ENCODE assay signal across 1 cellular context in the genomic region with DNA sequence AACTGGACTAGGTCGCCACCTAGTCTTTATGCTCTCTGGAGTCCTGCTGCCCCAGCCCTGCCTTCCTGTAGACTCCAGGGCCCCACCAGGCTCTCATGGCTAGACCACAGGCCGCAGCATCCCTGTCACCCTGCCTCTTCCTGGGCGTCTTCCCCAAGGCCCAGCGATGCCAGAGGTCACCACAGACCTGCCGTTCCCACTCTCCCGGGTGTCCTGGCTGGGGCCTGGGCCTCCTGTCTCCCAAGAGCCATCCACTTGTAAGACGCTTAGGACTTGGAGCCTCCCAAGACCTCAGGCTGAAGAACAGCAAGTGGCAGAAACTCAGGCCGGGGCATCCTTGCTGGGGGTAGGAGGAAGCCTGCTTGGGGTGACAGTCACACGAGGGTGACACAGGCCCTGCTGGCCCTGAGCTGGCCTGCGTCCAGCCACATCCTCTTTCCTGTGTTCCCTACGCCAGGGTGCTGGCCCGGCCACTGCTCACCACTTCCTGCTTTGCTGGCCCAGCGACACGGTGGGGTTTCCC.
TF ChIP-seq lines count a peak whose summit lies in the region.

No MANE protein-coding gene starts in this region.

TF ChIP-seq in HepG2, 621 proteins besides CTCF, POLR2A, EP300 and RAD21:
- TF ChIP-seq ATF7-NPFF (CRISPR knock-in tag; IDR thresholded peaks at IDR 0.05; ENCODE audit: low read depth) (0 out of 2 replicates have a peak, but pooled peaks have one; percentile 31), MTA1 (CRISPR knock-in tag; IDR thresholded peaks at IDR 0.05; ENCODE audit: borderline replicate concordance) (peak; percentile 47; the same call in 1 of the 2 replicates), SP2 (CRISPR knock-in tag; IDR thresholded peaks at IDR 0.05) (0 out of 2 replicates have a peak, but pooled peaks have one; percentile 37), HOXD1 (CRISPR knock-in tag; IDR thresholded peaks at IDR 0.05) (no peak), ZFX (CRISPR knock-in tag; IDR thresholded peaks at IDR 0.05; ENCODE audit: low read depth) (peak; percentile 3; the same call in 1 of the 2 replicates), HHEX (CRISPR knock-in tag; IDR thresholded peaks at IDR 0.05) (no peak), KMT2A (CRISPR knock-in tag; IDR thresholded peaks at IDR 0.05) (0 out of 2 replicates have a peak, but pooled peaks have one; percentile 16), ZNF891 (CRISPR knock-in tag; IDR thresholded peaks at IDR 0.05) (peak; percentile 24; the same call in 1 of the 2 replicates), AGO2 (optimal IDR thresholded peaks at IDR 0.05; ENCODE audit: low read depth, low read length) (peak; percentile 66), RBAK (CRISPR knock-in tag; IDR thresholded peaks at IDR 0.05) (no peak)
- TF ChIP-seq, protein P1, sequence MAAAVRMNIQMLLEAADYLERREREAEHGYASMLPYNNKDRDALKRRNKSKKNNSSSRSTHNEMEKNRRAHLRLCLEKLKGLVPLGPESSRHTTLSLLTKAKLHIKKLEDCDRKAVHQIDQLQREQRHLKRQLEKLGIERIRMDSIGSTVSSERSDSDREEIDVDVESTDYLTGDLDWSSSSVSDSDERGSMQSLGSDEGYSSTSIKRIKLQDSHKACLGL (CRISPR knock-in tag; IDR thresholded peaks at IDR 0.05), result 0 out of 2 replicates have a peak, but pooled peaks have one; percentile 28
- TF ChIP-seq, protein P2, sequence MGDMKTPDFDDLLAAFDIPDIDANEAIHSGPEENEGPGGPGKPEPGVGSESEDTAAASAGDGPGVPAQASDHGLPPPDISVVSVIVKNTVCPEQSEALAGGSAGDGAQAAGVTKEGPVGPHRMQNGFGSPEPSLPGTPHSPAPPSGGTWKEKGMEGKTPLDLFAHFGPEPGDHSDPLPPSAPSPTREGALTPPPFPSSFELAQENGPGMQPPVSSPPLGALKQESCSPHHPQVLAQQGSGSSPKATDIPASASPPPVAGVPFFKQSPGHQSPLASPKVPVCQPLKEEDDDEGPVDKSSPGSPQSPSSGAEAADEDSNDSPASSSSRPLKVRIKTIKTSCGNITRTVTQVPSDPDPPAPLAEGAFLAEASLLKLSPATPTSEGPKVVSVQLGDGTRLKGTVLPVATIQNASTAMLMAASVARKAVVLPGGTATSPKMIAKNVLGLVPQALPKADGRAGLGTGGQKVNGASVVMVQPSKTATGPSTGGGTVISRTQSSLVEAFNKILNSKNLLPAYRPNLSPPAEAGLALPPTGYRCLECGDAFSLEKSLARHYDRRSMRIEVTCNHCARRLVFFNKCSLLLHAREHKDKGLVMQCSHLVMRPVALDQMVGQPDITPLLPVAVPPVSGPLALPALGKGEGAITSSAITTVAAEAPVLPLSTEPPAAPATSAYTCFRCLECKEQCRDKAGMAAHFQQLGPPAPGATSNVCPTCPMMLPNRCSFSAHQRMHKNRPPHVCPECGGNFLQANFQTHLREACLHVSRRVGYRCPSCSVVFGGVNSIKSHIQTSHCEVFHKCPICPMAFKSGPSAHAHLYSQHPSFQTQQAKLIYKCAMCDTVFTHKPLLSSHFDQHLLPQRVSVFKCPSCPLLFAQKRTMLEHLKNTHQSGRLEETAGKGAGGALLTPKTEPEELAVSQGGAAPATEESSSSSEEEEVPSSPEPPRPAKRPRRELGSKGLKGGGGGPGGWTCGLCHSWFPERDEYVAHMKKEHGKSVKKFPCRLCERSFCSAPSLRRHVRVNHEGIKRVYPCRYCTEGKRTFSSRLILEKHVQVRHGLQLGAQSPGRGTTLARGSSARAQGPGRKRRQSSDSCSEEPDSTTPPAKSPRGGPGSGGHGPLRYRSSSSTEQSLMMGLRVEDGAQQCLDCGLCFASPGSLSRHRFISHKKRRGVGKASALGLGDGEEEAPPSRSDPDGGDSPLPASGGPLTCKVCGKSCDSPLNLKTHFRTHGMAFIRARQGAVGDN (CRISPR knock-in tag; IDR thresholded peaks at IDR 0.05), result peak; percentile 56
